Comparison of ENCODE assay signal across 1 cellular context in the genomic region with DNA sequence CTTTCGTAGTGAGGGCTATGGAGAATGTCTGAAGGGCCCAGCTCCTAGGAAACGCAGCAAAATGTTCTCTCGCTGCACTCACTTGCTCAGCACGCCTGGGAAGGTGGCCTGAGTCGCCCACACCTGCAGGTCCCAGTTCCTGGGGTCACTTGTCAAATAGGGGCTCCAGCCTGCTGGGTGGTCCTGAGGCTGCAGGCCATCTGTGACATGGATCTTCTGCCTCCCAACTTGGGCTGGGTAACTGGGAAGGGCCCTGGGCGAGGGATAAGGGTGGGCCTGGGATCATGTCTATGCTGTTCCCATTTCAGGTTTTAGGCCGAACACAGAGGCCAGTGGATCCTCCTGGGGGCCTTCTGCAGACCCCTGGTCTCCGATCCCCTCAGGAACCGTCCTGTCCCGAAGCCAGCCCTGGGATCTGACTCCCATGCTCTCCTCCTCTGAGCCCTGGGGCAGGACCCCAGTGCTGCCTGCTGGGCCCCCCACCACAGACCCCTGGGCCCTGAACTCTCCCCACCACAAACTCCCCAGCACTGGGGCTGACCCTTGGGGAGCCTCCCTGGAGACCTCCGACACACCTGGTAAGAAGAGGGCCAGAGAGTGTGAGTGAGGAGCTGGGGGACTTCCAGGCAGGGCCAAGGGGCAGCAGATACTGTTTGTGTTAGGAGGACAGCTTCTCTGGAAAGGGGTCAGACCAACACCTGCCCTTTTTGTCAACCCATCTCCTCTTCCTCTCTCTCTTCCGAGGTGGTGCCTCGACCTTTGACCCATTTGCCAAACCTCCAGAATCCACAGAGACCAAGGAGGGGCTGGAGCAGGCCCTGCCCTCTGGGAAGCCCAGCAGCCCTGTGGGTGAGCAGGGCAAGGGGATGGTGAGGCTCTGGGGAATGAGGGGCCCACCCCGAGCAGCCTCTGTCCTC.
TF ChIP-seq lines count a peak whose summit lies in the region.

No MANE protein-coding gene starts in this region.

TF ChIP-seq in H1, 55 proteins besides CTCF, POLR2A, EP300 and RAD21:
- no peak for TF ChIP-seq PHF8 (conservative IDR thresholded peaks at IDR 0.05; ENCODE audit: low read depth, low read length)
- TF ChIP-seq CBX5 (IDR thresholded peaks at IDR 0.05; ENCODE audit: low read depth, low read length) = no peak
- TF ChIP-seq BACH1 (IDR thresholded peaks at IDR 0.05; ENCODE audit: low read length) = no peak
- TF ChIP-seq SRF (IDR thresholded peaks at IDR 0.05; ENCODE audit: low read depth, low read length) = no peak
- TF ChIP-seq CBX8 (IDR thresholded peaks at IDR 0.05; ENCODE audit: borderline replicate concordance, low read depth, low read length) = no peak
- TF ChIP-seq USF2 (IDR thresholded peaks at IDR 0.05; ENCODE audit: low read length) = no peak
- no peak for TF ChIP-seq SP4 (IDR thresholded peaks at IDR 0.05; ENCODE audit: low read length)
- TF ChIP-seq TBP (IDR thresholded peaks at IDR 0.05; ENCODE audit: low read depth, low read length) = no peak
- TF ChIP-seq CEBPB (IDR thresholded peaks at IDR 0.05; ENCODE audit: low read depth, low read length) = no peak
- no peak for TF ChIP-seq CREB1 (IDR thresholded peaks at IDR 0.05)
- no peak for TF ChIP-seq CTBP2 (IDR thresholded peaks at IDR 0.05; ENCODE audit: borderline replicate concordance, insufficient read depth, insufficient read length, low read length)
- no peak for TF ChIP-seq TCF12 (IDR thresholded peaks at IDR 0.05; ENCODE audit: low read depth, low read length)
- TF ChIP-seq, protein P1, sequence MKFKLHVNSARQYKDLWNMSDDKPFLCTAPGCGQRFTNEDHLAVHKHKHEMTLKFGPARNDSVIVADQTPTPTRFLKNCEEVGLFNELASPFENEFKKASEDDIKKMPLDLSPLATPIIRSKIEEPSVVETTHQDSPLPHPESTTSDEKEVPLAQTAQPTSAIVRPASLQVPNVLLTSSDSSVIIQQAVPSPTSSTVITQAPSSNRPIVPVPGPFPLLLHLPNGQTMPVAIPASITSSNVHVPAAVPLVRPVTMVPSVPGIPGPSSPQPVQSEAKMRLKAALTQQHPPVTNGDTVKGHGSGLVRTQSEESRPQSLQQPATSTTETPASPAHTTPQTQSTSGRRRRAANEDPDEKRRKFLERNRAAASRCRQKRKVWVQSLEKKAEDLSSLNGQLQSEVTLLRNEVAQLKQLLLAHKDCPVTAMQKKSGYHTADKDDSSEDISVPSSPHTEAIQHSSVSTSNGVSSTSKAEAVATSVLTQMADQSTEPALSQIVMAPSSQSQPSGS (IDR thresholded peaks at IDR 0.05; ENCODE audit: low read length) = no peak
- no peak for TF ChIP-seq TEAD4 (IDR thresholded peaks at IDR 0.05; ENCODE audit: low read depth, low read length)
- TF ChIP-seq RXRA (IDR thresholded peaks at IDR 0.05; ENCODE audit: insufficient read depth, low read depth, low read length) = no peak
